ENCODE assay signal across 24 cellular contexts in genomic region chr7:152189026-152189425, GRCh38.
"Had no signal": no experiment of that assay in that cellular context is flagged by ENCODE, and none has a peak within 500 bp of the region (broad histone marks: within the 10 kb centered on the region; RNA-seq: fewer than 3 reads in every experiment).

No MANE protein-coding gene starts in this region.

- H3K4me1 ChIP-seq: prostate gland, spleen, upper lobe of right lung had no signal

- H3K9me3 ChIP-seq: gastroesophageal sphincter, lower lobe of right lung, neutrophil, ovary, prostate gland, spleen, upper lobe of right lung had no signal

- H3K27ac ChIP-seq: gastroesophageal sphincter, lower lobe of right lung, neutrophil, ovary, prostate gland, spleen, upper lobe of right lung, WERI-Rb-1 had no signal

- FAIRE-seq: bronchial epithelial cell, kidney had no signal

- H3K36me3 ChIP-seq: ovary had no signal

- H3K4me3 ChIP-seq: gastroesophageal sphincter, lower lobe of right lung, ovary, prostate gland, spleen, upper lobe of right lung had no signal

- ATAC-seq: activated CD8-positive, alpha-beta memory T cell treated with anti-CD3 and anti-CD28 coated beads, Interleukin-2, amount 10 ng/mL, durations not matched to agents 7 days and 5 days; activated CD8-positive, alpha-beta T cell treated with anti-CD3 and anti-CD28 coated beads for 36 hours; gastroesophageal sphincter; left lobe of liver; lower lobe of right lung; T-cell; upper lobe of right lung had no signal

- DNase-seq: activated CD4-positive, alpha-beta T cell treated with anti-CD3 and anti-CD28 coated beads, Interleukin-2, amount 10 ng/mL, durations not matched to agents 7 days and 5 days; activated CD4-positive, CD25-positive, alpha-beta regulatory T cell treated with anti-CD3 and anti-CD28 coated beads, Interleukin-2, amount 50 U/mL, for 72 hours; activated CD8-positive, alpha-beta memory T cell treated with anti-CD3 and anti-CD28 coated beads, Interleukin-2, amount 10 ng/mL, durations not matched to agents 7 days and 5 days; activated CD8-positive, alpha-beta T cell treated with anti-CD3 and anti-CD28 coated beads for 36 hours; activated naive CD8-positive, alpha-beta T cell treated with anti-CD3 and anti-CD28 coated beads for 36 hours; amygdala; cerebellar nuclear complex; effector CD4-positive, alpha-beta T cell; erythroblast; head of caudate nucleus; kidney; lower lobe of right lung; ovary; spleen; stimulated activated CD4-positive, alpha-beta T cell treated with anti-CD3 and anti-CD28 coated beads, Interleukin-4, amount 100 ng/mL, for 1 hour; stimulated activated naive CD4-positive, alpha-beta T cell treated with Interleukin-2 at 50 U/mL for 16 hours; T-cell; upper lobe of right lung; WERI-Rb-1 had no signal

- H3K27me3 ChIP-seq: gastroesophageal sphincter, neutrophil, ovary, spleen, upper lobe of right lung had no signal
